Comparison of ENCODE assay signal across 8 cellular contexts in genomic region chr9:86282979-86283535, GRCh38. TPM values are rescaled to one million over a fixed set of nuclear protein-coding genes. Genes with fewer than 3 reads are reported as not detected.
DNase-seq lines count a peak whose midpoint lies in the region; ATAC-seq, FAIRE-seq and TF ChIP-seq lines count a peak whose summit lies in the region.

No MANE protein-coding gene starts in this region.

- CTCF ChIA-PET in CD8-positive, alpha-beta T cell (lab: Charles Lee) = interaction anchor here (0.9 kb wide), 1 partner anchor 11 kb away, joined by 4 read pairs; no protein-coding TSS in a partner anchor

- no peaks in the 10 kb centered on the region for H3K27me3 ChIP-seq in CD8-positive, alpha-beta T cell (ENCODE audit: insufficient read depth, low read length)
- 0 out of 2 replicates have a peak, but pooled peaks cover 3% of the 10 kb centered on the region for H3K27me3 ChIP-seq in HUES48 (ENCODE audit: control insufficient read depth, insufficient read depth, low read length)
- no peaks in the 10 kb centered on the region for H3K27me3 ChIP-seq in cardiac muscle cell

- POLR2A ChIA-PET in CD8-positive, alpha-beta T cell (lab: Charles Lee) = interaction anchor here (0.6 to 1.8 kb wide), 7 partner anchors 22 to 541 kb away, joined by 3 to 7 read pairs (median 4); partner anchors contain the start of genes AGTPBP1, NAA35 and TUT7

- FAIRE-seq in GM19239 (lab: Jason Lieb, UNC) = no peak

- H3K36me3 Mint-ChIP-seq in CD8-positive, alpha-beta T cell = peaks cover 29% of the 10 kb centered on the region
- H3K36me3 Mint-ChIP-seq in activated T-cell treated with anti-CD3 and anti-CD28 coated beads, Interleukin-2, amount 50 U/mL, for 72 hours (ENCODE audit: insufficient read depth in 2 of 2) = peaks cover 0 to 5% of the 10 kb centered on the region in 2 donors
- peaks cover 3% of the 10 kb centered on the region for H3K36me3 Mint-ChIP-seq in progenitor cell of endocrine pancreas (ENCODE audit: insufficient read depth)

- ATAC-seq in CD8-positive, alpha-beta T cell = no peak
- ATAC-seq in GM19455 (IDR thresholded peaks at IDR 0.05; ENCODE audit: unreplicated experiment) (peak; percentile 15), GM19467 (IDR thresholded peaks at IDR 0.05; ENCODE audit: unreplicated experiment) (no peak)
- ATAC-seq in activated T-cell treated with anti-CD3 and anti-CD28 coated beads, Interleukin-2, amount 50 U/mL, for 72 hours (replicated peaks in 1 of 2) = peak; percentile 57 to 65

- no peak for DNase-seq in CD8-positive, alpha-beta T cell
- no peak for DNase-seq in activated T-cell treated with anti-CD3 and anti-CD28 coated beads, Interleukin-2, amount 50 U/mL, for 72 hours
- DNase-seq in cardiac muscle cell (ENCODE audit: low read depth in 1 of 2, low spot score in 1 of 2) = peak in 1 of 2 donors; percentile 88
- DNase-seq in progenitor cell of endocrine pancreas (ENCODE audit: low spot score, unreplicated experiment) = no peak
- DNase-seq in GM19239 (ENCODE audit: insufficient read length, low spot score) = no peak

- no peaks in the 10 kb centered on the region for H3K9me3 Mint-ChIP-seq in CD8-positive, alpha-beta T cell
- no peaks in the 10 kb centered on the region for H3K9me3 Mint-ChIP-seq in activated T-cell treated with anti-CD3 and anti-CD28 coated beads, Interleukin-2, amount 50 U/mL, for 72 hours
- no peaks in the 10 kb centered on the region for H3K9me3 Mint-ChIP-seq in progenitor cell of endocrine pancreas (ENCODE audit: low read depth)

- peak overlapping the region; percentile 90 for H3K4me3 Mint-ChIP-seq in CD8-positive, alpha-beta T cell
- H3K4me3 Mint-ChIP-seq in activated T-cell treated with anti-CD3 and anti-CD28 coated beads, Interleukin-2, amount 50 U/mL, for 72 hours = peak overlapping the region; percentile 93 to 95
- peak overlapping the region; percentile 91 for H3K4me3 Mint-ChIP-seq in progenitor cell of endocrine pancreas (ENCODE audit: low read depth)

- peak overlapping the region; percentile 62 for H3K4me3 ChIP-seq in CD8-positive, alpha-beta T cell (ENCODE audit: low read depth, low read length)
- H3K4me3 ChIP-seq in HUES48 (ENCODE audit: low read depth, low read length) (peak overlapping the region; percentile 97), cardiac muscle cell (peak overlapping the region; percentile 63)

- H3K27ac ChIP-seq in CD8-positive, alpha-beta T cell (ENCODE audit: low read depth, low read length) = peak overlapping the region; percentile 87
- peak overlapping the region; percentile 98 for H3K27ac ChIP-seq in HUES48 (ENCODE audit: low read depth, low read length)
- H3K27ac ChIP-seq in cardiac muscle cell = peak overlapping the region; percentile 5

- H3K9ac ChIP-seq in HUES48 (ENCODE audit: low read depth, low read length) = peak overlapping the region; percentile 95

- no peaks in the 10 kb centered on the region for H3K9me3 ChIP-seq in CD8-positive, alpha-beta T cell (ENCODE audit: low read length)
- H3K9me3 ChIP-seq in HUES48 (ENCODE audit: control insufficient read depth, insufficient read depth, low read length) = no peaks in the 10 kb centered on the region
- H3K9me3 ChIP-seq in cardiac muscle cell (ENCODE audit: low read depth) = no peaks in the 10 kb centered on the region

- peak overlapping the region; percentile 94 for H3K27ac Mint-ChIP-seq in CD8-positive, alpha-beta T cell
- peak overlapping the region; percentile 95 for H3K27ac Mint-ChIP-seq in activated T-cell treated with anti-CD3 and anti-CD28 coated beads, Interleukin-2, amount 50 U/mL, for 72 hours
- H3K27ac Mint-ChIP-seq in progenitor cell of endocrine pancreas = peak overlapping the region; percentile 98

- no peaks in the 10 kb centered on the region for H3K36me3 ChIP-seq in CD8-positive, alpha-beta T cell (ENCODE audit: insufficient read depth, low read length)
- H3K36me3 ChIP-seq in HUES48 (ENCODE audit: control insufficient read depth, insufficient read depth, low read length) (peaks cover 17% of the 10 kb centered on the region), cardiac muscle cell (no peaks in the 10 kb centered on the region)

- TF ChIP-seq CTCF in CD8-positive, alpha-beta T cell (IDR thresholded peaks at IDR 0.05) = no peak
- TF ChIP-seq CTCF in cardiac muscle cell (IDR thresholded peaks at IDR 0.05; ENCODE audit: low read depth, low read length) = no peak
- no peak for TF ChIP-seq CTCF in progenitor cell of endocrine pancreas (IDR thresholded peaks at IDR 0.05; ENCODE audit: unreplicated experiment)

- intact Hi-C loops in CD8-positive, alpha-beta T cell (cut with DNase I, micrococcal nuclease) = loop anchor here (1.0 to 10.0 kb wide), 11 partner anchors 20 to 1692 kb away; partner anchors contain the start of genes GAS1 (in 2 of the 2), TUT7 (in 2 of the 2), AGTPBP1 (in 1 of the 2) and CDK20 (in 1 of the 2)

- H3K4me1 Mint-ChIP-seq in CD8-positive, alpha-beta T cell (ENCODE audit: low read depth) = peaks cover 39% of the 10 kb centered on the region
- H3K4me1 Mint-ChIP-seq in activated T-cell treated with anti-CD3 and anti-CD28 coated beads, Interleukin-2, amount 50 U/mL, for 72 hours (ENCODE audit: low read depth) = peaks cover 41% of the 10 kb centered on the region
- peaks cover 31% of the 10 kb centered on the region for H3K4me1 Mint-ChIP-seq in progenitor cell of endocrine pancreas (ENCODE audit: low read depth)

- H3K27me3 Mint-ChIP-seq in CD8-positive, alpha-beta T cell (ENCODE audit: low read depth) = no peaks in the 10 kb centered on the region
- no peaks in the 10 kb centered on the region for H3K27me3 Mint-ChIP-seq in activated T-cell treated with anti-CD3 and anti-CD28 coated beads, Interleukin-2, amount 50 U/mL, for 72 hours (ENCODE audit: low read depth)
- peaks cover 5% of the 10 kb centered on the region for H3K27me3 Mint-ChIP-seq in progenitor cell of endocrine pancreas

- peaks cover 32% of the 10 kb centered on the region for H3K4me1 ChIP-seq in CD8-positive, alpha-beta T cell (ENCODE audit: insufficient read depth, low read length)
- H3K4me1 ChIP-seq in HUES48 (ENCODE audit: control insufficient read depth, insufficient read depth, low read length) (peaks cover 29% of the 10 kb centered on the region), cardiac muscle cell (ENCODE audit: low read depth) (peaks cover 14% of the 10 kb centered on the region)

RNA-seq across cellular contexts. Expression of gene ISCA1, which starts 0.7 kb away (rescaled TPM):
- total RNA-seq in CD8-positive, alpha-beta T cell = 100 to 1,000 TPM; 116 to 119 TPM
- 10 to 100 TPM; 21.7 to 24.1 TPM for total RNA-seq in activated T-cell treated with anti-CD3 and anti-CD28 coated beads, Interleukin-2, amount 50 U/mL, for 72 hours
- total RNA-seq in cardiac muscle cell (37.6 and 47.1 TPM in 2 replicates), progenitor cell of endocrine pancreas (34.7 and 37.9 TPM in 2 replicates)
- polyA plus RNA-seq in cardiac muscle cell = 63.2 and 69.3 TPM in 2 replicates

RNA-seq across cellular contexts. Expression of gene C9orf153, which starts 23.6 kb away (rescaled TPM):
- total RNA-seq in CD8-positive, alpha-beta T cell = under 1 TPM; 0.54 to 0.58 TPM
- under 1 TPM in 1 of 2 donors, not detected in 1; 0.21 TPM for total RNA-seq in activated T-cell treated with anti-CD3 and anti-CD28 coated beads, Interleukin-2, amount 50 U/mL, for 72 hours
- total RNA-seq in cardiac muscle cell (0.74 and 1.0 TPM in 2 replicates), progenitor cell of endocrine pancreas (0.69 TPM in 1 of 2 replicates, not detected in the other)
- 0.97 TPM in 1 of 2 replicates, not detected in the other for polyA plus RNA-seq in cardiac muscle cell

Comparison
In these comparisons a context has a peak if more than half of its experiments do, and no peak if none do; other contexts are left out.
1. ATAC-seq: peak in GM19455 (single experiment) and activated T-cell treated with anti-CD3 and anti-CD28 coated beads, Interleukin-2, amount 50 U/mL, for 72 hours (2 of 2); none in CD8-positive, alpha-beta T cell (single experiment) and GM19467 (single experiment).
2. H3K27ac ChIP-seq: peak in every context shown above with its lines; median percentile 98 in HUES48; 87 in CD8-positive, alpha-beta T cell; 5 in cardiac muscle cell.
3. Peak in every context shown above with its lines, with median percentiles within 50 percentile points of each other: H3K4me3 ChIP-seq, H3K27ac Mint-ChIP-seq and H3K4me3 Mint-ChIP-seq.